1 cellular context compared by ENCODE assay signal in the genomic region with DNA sequence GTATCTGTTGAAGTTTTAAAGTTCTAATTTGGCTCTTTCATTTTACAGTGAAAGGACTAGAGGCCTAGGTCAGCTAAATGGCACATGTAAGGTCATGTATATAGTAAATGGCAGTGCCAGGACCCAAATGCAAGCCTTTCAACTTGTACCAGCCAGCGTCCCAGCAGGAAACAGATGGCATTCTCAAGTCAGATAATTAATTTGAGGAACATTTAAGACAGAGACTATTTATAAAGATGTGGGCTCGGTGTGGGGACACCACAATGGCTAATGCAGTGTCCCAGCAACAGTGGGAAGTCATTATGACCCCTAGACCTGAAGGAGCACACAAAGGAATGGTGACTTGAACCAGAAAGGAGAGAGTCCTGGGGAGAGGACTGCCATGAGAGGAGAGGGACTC.
TF ChIP-seq lines count a peak whose summit lies in the region.

No MANE protein-coding gene starts in this region.

TF ChIP-seq in GM23338, 12 proteins besides CTCF, POLR2A, EP300 and RAD21 (continued from another document):
- TF ChIP-seq, protein P1, sequence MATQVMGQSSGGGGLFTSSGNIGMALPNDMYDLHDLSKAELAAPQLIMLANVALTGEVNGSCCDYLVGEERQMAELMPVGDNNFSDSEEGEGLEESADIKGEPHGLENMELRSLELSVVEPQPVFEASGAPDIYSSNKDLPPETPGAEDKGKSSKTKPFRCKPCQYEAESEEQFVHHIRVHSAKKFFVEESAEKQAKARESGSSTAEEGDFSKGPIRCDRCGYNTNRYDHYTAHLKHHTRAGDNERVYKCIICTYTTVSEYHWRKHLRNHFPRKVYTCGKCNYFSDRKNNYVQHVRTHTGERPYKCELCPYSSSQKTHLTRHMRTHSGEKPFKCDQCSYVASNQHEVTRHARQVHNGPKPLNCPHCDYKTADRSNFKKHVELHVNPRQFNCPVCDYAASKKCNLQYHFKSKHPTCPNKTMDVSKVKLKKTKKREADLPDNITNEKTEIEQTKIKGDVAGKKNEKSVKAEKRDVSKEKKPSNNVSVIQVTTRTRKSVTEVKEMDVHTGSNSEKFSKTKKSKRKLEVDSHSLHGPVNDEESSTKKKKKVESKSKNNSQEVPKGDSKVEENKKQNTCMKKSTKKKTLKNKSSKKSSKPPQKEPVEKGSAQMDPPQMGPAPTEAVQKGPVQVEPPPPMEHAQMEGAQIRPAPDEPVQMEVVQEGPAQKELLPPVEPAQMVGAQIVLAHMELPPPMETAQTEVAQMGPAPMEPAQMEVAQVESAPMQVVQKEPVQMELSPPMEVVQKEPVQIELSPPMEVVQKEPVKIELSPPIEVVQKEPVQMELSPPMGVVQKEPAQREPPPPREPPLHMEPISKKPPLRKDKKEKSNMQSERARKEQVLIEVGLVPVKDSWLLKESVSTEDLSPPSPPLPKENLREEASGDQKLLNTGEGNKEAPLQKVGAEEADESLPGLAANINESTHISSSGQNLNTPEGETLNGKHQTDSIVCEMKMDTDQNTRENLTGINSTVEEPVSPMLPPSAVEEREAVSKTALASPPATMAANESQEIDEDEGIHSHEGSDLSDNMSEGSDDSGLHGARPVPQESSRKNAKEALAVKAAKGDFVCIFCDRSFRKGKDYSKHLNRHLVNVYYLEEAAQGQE (IDR thresholded peaks at IDR 0.05; ENCODE audit: unreplicated experiment) = no peak
- TF ChIP-seq EZH2 (IDR thresholded peaks at IDR 0.05; ENCODE audit: low read depth, unreplicated experiment) (no peak), CREB1 (CRISPR knock-in tag; IDR thresholded peaks at IDR 0.05; ENCODE audit: low read depth) (no peak), JUNB (IDR thresholded peaks at IDR 0.05; ENCODE audit: unreplicated experiment) (no peak), ZNF114 (CRISPR knock-in tag; IDR thresholded peaks at IDR 0.05) (no peak)
- TF ChIP-seq, protein P2, sequence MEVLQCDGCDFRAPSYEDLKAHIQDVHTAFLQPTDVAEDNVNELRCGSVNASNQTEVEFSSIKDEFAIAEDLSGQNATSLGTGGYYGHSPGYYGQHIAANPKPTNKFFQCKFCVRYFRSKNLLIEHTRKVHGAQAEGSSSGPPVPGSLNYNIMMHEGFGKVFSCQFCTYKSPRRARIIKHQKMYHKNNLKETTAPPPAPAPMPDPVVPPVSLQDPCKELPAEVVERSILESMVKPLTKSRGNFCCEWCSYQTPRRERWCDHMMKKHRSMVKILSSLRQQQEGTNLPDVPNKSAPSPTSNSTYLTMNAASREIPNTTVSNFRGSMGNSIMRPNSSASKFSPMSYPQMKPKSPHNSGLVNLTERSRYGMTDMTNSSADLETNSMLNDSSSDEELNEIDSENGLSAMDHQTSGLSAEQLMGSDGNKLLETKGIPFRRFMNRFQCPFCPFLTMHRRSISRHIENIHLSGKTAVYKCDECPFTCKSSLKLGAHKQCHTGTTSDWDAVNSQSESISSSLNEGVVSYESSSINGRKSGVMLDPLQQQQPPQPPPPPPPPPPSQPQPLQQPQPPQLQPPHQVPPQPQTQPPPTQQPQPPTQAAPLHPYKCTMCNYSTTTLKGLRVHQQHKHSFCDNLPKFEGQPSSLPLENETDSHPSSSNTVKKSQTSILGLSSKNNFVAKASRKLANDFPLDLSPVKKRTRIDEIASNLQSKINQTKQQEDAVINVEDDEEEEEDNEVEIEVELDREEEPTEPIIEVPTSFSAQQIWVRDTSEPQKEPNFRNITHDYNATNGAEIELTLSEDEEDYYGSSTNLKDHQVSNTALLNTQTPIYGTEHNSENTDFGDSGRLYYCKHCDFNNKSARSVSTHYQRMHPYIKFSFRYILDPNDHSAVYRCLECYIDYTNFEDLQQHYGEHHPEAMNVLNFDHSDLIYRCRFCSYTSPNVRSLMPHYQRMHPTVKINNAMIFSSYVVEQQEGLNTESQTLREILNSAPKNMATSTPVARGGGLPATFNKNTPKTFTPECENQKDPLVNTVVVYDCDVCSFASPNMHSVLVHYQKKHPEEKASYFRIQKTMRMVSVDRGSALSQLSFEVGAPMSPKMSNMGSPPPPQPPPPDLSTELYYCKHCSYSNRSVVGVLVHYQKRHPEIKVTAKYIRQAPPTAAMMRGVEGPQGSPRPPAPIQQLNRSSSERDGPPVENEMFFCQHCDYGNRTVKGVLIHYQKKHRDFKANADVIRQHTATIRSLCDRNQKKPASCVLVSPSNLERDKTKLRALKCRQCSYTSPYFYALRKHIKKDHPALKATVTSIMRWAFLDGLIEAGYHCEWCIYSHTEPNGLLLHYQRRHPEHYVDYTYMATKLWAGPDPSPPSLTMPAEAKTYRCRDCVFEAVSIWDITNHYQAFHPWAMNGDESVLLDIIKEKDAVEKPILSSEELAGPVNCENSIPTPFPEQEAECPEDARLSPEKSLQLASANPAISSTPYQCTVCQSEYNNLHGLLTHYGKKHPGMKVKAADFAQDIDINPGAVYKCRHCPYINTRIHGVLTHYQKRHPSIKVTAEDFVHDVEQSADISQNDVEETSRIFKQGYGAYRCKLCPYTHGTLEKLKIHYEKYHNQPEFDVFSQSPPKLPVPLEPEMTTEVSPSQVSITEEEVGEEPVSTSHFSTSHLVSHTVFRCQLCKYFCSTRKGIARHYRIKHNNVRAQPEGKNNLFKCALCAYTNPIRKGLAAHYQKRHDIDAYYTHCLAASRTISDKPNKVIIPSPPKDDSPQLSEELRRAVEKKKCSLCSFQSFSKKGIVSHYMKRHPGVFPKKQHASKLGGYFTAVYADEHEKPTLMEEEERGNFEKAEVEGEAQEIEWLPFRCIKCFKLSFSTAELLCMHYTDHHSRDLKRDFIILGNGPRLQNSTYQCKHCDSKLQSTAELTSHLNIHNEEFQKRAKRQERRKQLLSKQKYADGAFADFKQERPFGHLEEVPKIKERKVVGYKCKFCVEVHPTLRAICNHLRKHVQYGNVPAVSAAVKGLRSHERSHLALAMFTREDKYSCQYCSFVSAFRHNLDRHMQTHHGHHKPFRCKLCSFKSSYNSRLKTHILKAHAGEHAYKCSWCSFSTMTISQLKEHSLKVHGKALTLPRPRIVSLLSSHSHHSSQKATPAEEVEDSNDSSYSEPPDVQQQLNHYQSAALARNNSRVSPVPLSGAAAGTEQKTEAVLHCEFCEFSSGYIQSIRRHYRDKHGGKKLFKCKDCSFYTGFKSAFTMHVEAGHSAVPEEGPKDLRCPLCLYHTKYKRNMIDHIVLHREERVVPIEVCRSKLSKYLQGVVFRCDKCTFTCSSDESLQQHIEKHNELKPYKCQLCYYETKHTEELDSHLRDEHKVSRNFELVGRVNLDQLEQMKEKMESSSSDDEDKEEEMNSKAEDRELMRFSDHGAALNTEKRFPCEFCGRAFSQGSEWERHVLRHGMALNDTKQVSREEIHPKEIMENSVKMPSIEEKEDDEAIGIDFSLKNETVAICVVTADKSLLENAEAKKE (CRISPR knock-in tag; IDR thresholded peaks at IDR 0.05) = no peak
